Comparison of ENCODE assay signal across 1 cellular context in the genomic region with DNA sequence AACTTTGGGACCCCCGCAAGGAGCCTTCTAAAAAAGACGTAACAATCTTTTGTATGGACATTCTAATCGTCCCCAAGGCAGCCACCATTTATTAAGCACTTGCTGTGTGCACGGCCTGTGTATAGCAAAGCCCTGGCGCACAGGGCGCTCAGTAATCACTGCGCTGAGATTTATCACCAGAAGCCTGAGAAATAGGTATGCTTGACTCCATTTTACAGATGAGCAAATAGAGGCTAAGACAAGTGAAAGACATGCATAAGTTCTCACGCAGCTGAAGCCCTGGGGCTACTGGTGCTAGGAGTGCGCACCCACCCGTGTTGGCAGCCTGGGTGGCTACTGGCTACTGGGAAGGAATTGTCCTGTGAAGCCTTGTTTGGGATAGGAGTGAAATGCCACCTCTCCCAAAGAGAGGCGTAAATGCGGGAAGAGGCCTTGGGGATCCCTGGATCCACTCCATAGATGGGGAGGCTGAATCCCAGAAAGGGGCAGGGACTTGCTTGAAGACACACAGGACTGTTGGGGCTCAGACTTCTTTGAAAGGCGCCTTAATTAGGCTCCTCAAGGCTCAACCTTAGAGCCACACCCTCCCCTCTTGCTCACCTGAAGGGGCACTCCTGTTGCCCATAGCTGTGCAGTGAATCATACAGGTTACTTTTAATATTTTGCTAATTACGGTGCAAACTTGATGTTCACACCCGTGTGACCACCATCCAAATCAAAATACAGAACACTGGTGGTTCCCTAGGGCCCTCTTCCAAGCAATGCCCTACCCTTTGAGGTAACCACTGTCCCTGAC.
TF ChIP-seq lines count a peak whose summit lies in the region.

No MANE protein-coding gene starts in this region.

TF ChIP-seq in SK-N-SH, 30 proteins besides CTCF, POLR2A, EP300 and RAD21 (continued from another document):
- TF ChIP-seq, protein P1, sequence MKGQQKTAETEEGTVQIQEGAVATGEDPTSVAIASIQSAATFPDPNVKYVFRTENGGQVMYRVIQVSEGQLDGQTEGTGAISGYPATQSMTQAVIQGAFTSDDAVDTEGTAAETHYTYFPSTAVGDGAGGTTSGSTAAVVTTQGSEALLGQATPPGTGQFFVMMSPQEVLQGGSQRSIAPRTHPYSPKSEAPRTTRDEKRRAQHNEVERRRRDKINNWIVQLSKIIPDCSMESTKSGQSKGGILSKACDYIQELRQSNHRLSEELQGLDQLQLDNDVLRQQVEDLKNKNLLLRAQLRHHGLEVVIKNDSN (IDR thresholded peaks at IDR 0.05; ENCODE audit: borderline replicate concordance, low read depth), result no peak
- TF ChIP-seq, protein P2, sequence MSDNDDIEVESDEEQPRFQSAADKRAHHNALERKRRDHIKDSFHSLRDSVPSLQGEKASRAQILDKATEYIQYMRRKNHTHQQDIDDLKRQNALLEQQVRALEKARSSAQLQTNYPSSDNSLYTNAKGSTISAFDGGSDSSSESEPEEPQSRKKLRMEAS (IDR thresholded peaks at IDR 0.05; ENCODE audit: low read depth), result no peak
- TF ChIP-seq, protein P3, sequence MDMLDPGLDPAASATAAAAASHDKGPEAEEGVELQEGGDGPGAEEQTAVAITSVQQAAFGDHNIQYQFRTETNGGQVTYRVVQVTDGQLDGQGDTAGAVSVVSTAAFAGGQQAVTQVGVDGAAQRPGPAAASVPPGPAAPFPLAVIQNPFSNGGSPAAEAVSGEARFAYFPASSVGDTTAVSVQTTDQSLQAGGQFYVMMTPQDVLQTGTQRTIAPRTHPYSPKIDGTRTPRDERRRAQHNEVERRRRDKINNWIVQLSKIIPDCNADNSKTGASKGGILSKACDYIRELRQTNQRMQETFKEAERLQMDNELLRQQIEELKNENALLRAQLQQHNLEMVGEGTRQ (IDR thresholded peaks at IDR 0.05; ENCODE audit: borderline replicate concordance, low read depth, low read length), result no peak
- no peak for TF ChIP-seq NRF1 (IDR thresholded peaks at IDR 0.05; ENCODE audit: low read depth, low read length)
- no peak for TF ChIP-seq FOXJ3 (CRISPR knock-in tag; IDR thresholded peaks at IDR 0.05)
- no peak for TF ChIP-seq SIN3A (IDR thresholded peaks at IDR 0.05; ENCODE audit: borderline replicate concordance, low read depth, low read length)
- TF ChIP-seq CHD2 (IDR thresholded peaks at IDR 0.05; ENCODE audit: low read length, partially characterized antibody), result no peak
- no peak for TF ChIP-seq EZH2phosphoT487 (IDR thresholded peaks at IDR 0.05; ENCODE audit: borderline replicate concordance, low read depth)
TF ChIP-seq in SK-N-SH: peak in this region for 0.
